Comparison of ENCODE assay signal across 9 cellular contexts in genomic region chr2:69797836-69798465, GRCh38. TPM values are rescaled to one million over a fixed set of nuclear protein-coding genes. Genes with fewer than 3 reads are reported as not detected.
A peak's percentile ranks its signal among the peaks of the same experiment; 100 is the strongest.
DNase-seq lines count a peak whose midpoint lies in the region; ATAC-seq and TF ChIP-seq lines count a peak whose summit lies in the region.
"Had no signal": no experiment of that assay in that cellular context is flagged by ENCODE, and none has a peak within 500 bp of the region (broad histone marks: within the 10 kb centered on the region; RNA-seq: fewer than 3 reads in every experiment).

No MANE protein-coding gene starts in this region.

- no peak for ATAC-seq in HG03280 (IDR thresholded peaks at IDR 0.05; ENCODE audit: unreplicated experiment)

- H3K9me3 Mint-ChIP-seq in activated T-helper 2 cell treated with anti-CD3 and anti-CD28 coated beads, Interferon-gamma antibody, Interleukin-2, Interleukin-4, amounts not matched to agents 10 μg/mL and 5 μg/mL and 100 μg/mL, durations not matched to agents 14 hours and 24 hours and 36 hours, result no peaks in the 10 kb centered on the region

- no peak for TF ChIP-seq CTCF in RWPE1 (conservative IDR thresholded peaks at IDR 0.05; ENCODE audit: low read depth)
- no peak for TF ChIP-seq CTCF in fibroblast of the aortic adventitia (IDR thresholded peaks at IDR 0.05; ENCODE audit: insufficient read depth, low read length)

- H3K27ac ChIP-seq in RWPE1, result peak overlapping the region; percentile 89

- H3K4me1 Mint-ChIP-seq in activated T-helper 2 cell treated with anti-CD3 and anti-CD28 coated beads, Interferon-gamma antibody, Interleukin-2, Interleukin-4, amounts not matched to agents 10 μg/mL and 5 μg/mL and 100 μg/mL, durations not matched to agents 14 hours and 24 hours and 36 hours (ENCODE audit: low read depth), result peaks cover 15% of the 10 kb centered on the region

- POLR2A ChIA-PET in RWPE1 (lab: Yijun Ruan, JAX; ENCODE audit: low non-redundant PET), result interaction anchor here (0.6 to 1.0 kb wide), 2 partner anchors 8 to 20 kb away, joined by 3 to 11 read pairs; no protein-coding TSS in a partner anchor

- peak; percentile 68 for DNase-seq in EH (ENCODE audit: low read depth)
- DNase-seq in RWPE1 (ENCODE audit: low spot score), result peak; percentile 34
- no peak for DNase-seq in fibroblast of the aortic adventitia (ENCODE audit: low read depth)
- peak; percentile 88 for DNase-seq in renal cortical epithelial cell (ENCODE audit: low read depth)
- no peak for DNase-seq in SHP77 treated with DMSO at 0.1 percent for 48 hours (lab: John Stamatoyannopoulos, UW)
- DNase-seq in activated CD8-positive, alpha-beta memory T cell treated with anti-CD3 and anti-CD28 coated beads, Interleukin-2, amount 50 U/mL, for 48 hours, result no peak
- DNase-seq in activated T-helper 2 cell treated with anti-CD3 and anti-CD28 coated beads, Interferon-gamma antibody, Interleukin-2, Interleukin-4, amounts not matched to agents 10 μg/mL and 5 μg/mL and 100 μg/mL, durations not matched to agents 14 hours and 24 hours and 36 hours (ENCODE audit: low spot score), result no peak
- DNase-seq: NCI-H524 had no signal

- CTCF ChIA-PET in RWPE1 (lab: Yijun Ruan, JAX), result interaction anchor here (0.7 to 1.7 kb wide), 2 partner anchors 49 to 73 kb away, joined by 3 to 6 read pairs; no protein-coding TSS in a partner anchor

- H3K4me3 ChIP-seq in fibroblast of the aortic adventitia (ENCODE audit: low read depth, low read length), result peak overlapping the region; percentile 66

- intact Hi-C loops in activated T-helper 2 cell treated with anti-CD3 and anti-CD28 coated beads, Interferon-gamma antibody, Interleukin-2, Interleukin-4, amounts not matched to agents 10 μg/mL and 5 μg/mL and 100 μg/mL, durations not matched to agents 14 hours and 24 hours and 36 hours (cut with micrococcal nuclease), result no loop called here

- no peaks in the 10 kb centered on the region for H3K27me3 Mint-ChIP-seq in activated T-helper 2 cell treated with anti-CD3 and anti-CD28 coated beads, Interferon-gamma antibody, Interleukin-2, Interleukin-4, amounts not matched to agents 10 μg/mL and 5 μg/mL and 100 μg/mL, durations not matched to agents 14 hours and 24 hours and 36 hours (ENCODE audit: low read depth)

- no peak overlapping the region for H3K4me3 Mint-ChIP-seq in activated T-helper 2 cell treated with anti-CD3 and anti-CD28 coated beads, Interferon-gamma antibody, Interleukin-2, Interleukin-4, amounts not matched to agents 10 μg/mL and 5 μg/mL and 100 μg/mL, durations not matched to agents 14 hours and 24 hours and 36 hours (ENCODE audit: low read depth)

- H3K27ac Mint-ChIP-seq in activated T-helper 2 cell treated with anti-CD3 and anti-CD28 coated beads, Interferon-gamma antibody, Interleukin-2, Interleukin-4, amounts not matched to agents 10 μg/mL and 5 μg/mL and 100 μg/mL, durations not matched to agents 14 hours and 24 hours and 36 hours, result no peak overlapping the region

- peaks cover 10% of the 10 kb centered on the region for H3K36me3 Mint-ChIP-seq in activated T-helper 2 cell treated with anti-CD3 and anti-CD28 coated beads, Interferon-gamma antibody, Interleukin-2, Interleukin-4, amounts not matched to agents 10 μg/mL and 5 μg/mL and 100 μg/mL, durations not matched to agents 14 hours and 24 hours and 36 hours (ENCODE audit: low read depth)

RNA-seq across cellular contexts. Expression of gene GMCL1, which starts 31.5 kb away (rescaled TPM):
- 9.7 and 14.2 TPM in 2 replicates for total RNA-seq in fibroblast of the aortic adventitia (ENCODE audit: low replicate concordance)
- total RNA-seq in renal cortical epithelial cell, result 4.9 and 22.7 TPM in 2 replicates
- 29.2 and 29.3 TPM in 2 replicates for total RNA-seq in activated T-helper 2 cell treated with anti-CD3 and anti-CD28 coated beads, Interferon-gamma antibody, Interleukin-2, Interleukin-4, amounts not matched to agents 10 μg/mL and 5 μg/mL and 100 μg/mL, durations not matched to agents 14 hours and 24 hours and 36 hours

RNA-seq across cellular contexts. Expression of gene ANXA4, which starts 56.0 kb away (rescaled TPM):
- 36.9 and 101 TPM in 2 replicates for total RNA-seq in fibroblast of the aortic adventitia (ENCODE audit: low replicate concordance)
- 78.7 and 424 TPM in 2 replicates for total RNA-seq in renal cortical epithelial cell
- total RNA-seq in activated T-helper 2 cell treated with anti-CD3 and anti-CD28 coated beads, Interferon-gamma antibody, Interleukin-2, Interleukin-4, amounts not matched to agents 10 μg/mL and 5 μg/mL and 100 μg/mL, durations not matched to agents 14 hours and 24 hours and 36 hours, result 45.6 and 52.9 TPM in 2 replicates

Comparison
In these comparisons a context has a peak if more than half of its experiments do, and no peak if none do; other contexts are left out.
1. DNase-seq: peak in EH (single experiment), RWPE1 (single experiment) and renal cortical epithelial cell (single experiment); none in fibroblast of the aortic adventitia (single experiment), SHP77 treated with DMSO at 0.1 percent for 48 hours (single experiment), activated CD8-positive, alpha-beta memory T cell treated with anti-CD3 and anti-CD28 coated beads, Interleukin-2, amount 50 U/mL, for 48 hours (single experiment) and activated T-helper 2 cell treated with anti-CD3 and anti-CD28 coated beads, Interferon-gamma antibody, Interleukin-2, Interleukin-4, amounts not matched to agents 10 μg/mL and 5 μg/mL and 100 μg/mL, durations not matched to agents 14 hours and 24 hours and 36 hours (single experiment).